ENCODE assay signal across 9 cellular contexts in genomic region chr19:55477905-55478304, GRCh38. TPM values are rescaled to one million over a fixed set of nuclear protein-coding genes. Genes with fewer than 3 reads are reported as not detected.
A peak's percentile ranks its signal among the peaks of the same experiment; 100 is the strongest.
DNase-seq lines count a peak whose midpoint lies in the region; ATAC-seq and TF ChIP-seq lines count a peak whose summit lies in the region.
"Had no signal": no experiment of that assay in that cellular context is flagged by ENCODE, and none has a peak within 500 bp of the region (broad histone marks: within the 10 kb centered on the region; RNA-seq: fewer than 3 reads in every experiment).

No MANE protein-coding gene starts in this region.

- ATAC-seq in activated naive CD4-positive, alpha-beta T cell treated with anti-CD3 and anti-CD28 coated beads, Interleukin-2, amount 50 U/mL, for 72 hours: no peak
- no peak for ATAC-seq in HG03175 (IDR thresholded peaks at IDR 0.05; ENCODE audit: unreplicated experiment)

- H3K4me3 Mint-ChIP-seq in activated naive CD4-positive, alpha-beta T cell treated with anti-CD3 and anti-CD28 coated beads for 36 hours: peak overlapping the region; percentile 85

- H3K27me3 Mint-ChIP-seq in activated naive CD4-positive, alpha-beta T cell treated with anti-CD3 and anti-CD28 coated beads for 36 hours (ENCODE audit: low read depth): no peaks in the 10 kb centered on the region

- peak overlapping the region; percentile 87; the same call in 1 of the 2 replicates for H3K27ac ChIP-seq in VCaP
- H3K27ac ChIP-seq in stomach smooth muscle (ENCODE audit: low read length): no peak overlapping the region
- no peak overlapping the region for H3K27ac ChIP-seq in substantia nigra (ENCODE audit: low read depth, low read length, poor library complexity, severe bottlenecking)

- no peaks in the 10 kb centered on the region for H3K9me3 Mint-ChIP-seq in activated naive CD4-positive, alpha-beta T cell treated with anti-CD3 and anti-CD28 coated beads for 36 hours
- no peaks in the 10 kb centered on the region for H3K9me3 Mint-ChIP-seq in activated naive CD4-positive, alpha-beta T cell treated with anti-CD3 and anti-CD28 coated beads, Interleukin-2, amount 50 U/mL, for 72 hours

- TF ChIP-seq CTCF in VCaP (conservative IDR thresholded peaks at IDR 0.05): no peak
- no peak for TF ChIP-seq CTCF in fibroblast of villous mesenchyme (IDR thresholded peaks at IDR 0.05; ENCODE audit: insufficient read depth, low read depth, low read length)

- H3K27ac Mint-ChIP-seq in activated naive CD4-positive, alpha-beta T cell treated with anti-CD3 and anti-CD28 coated beads for 36 hours: no peak overlapping the region
- H3K27ac Mint-ChIP-seq in activated naive CD4-positive, alpha-beta T cell treated with anti-CD3 and anti-CD28 coated beads, Interleukin-2, amount 50 U/mL, for 72 hours: no peak overlapping the region

- peaks cover 0 to 2% of the 10 kb centered on the region in 2 donors for H3K36me3 ChIP-seq in stomach smooth muscle (ENCODE audit: control insufficient read depth in 2 of 2, insufficient read depth in 2 of 2, low read length in 2 of 2)

- intact Hi-C loops in activated naive CD4-positive, alpha-beta T cell treated with anti-CD3 and anti-CD28 coated beads for 36 hours (cut with micrococcal nuclease): no loop called here

- H3K9ac ChIP-seq in stomach smooth muscle (ENCODE audit: low read length in 2 of 2): no peak overlapping the region

- H3K4me3 ChIP-seq in fibroblast of villous mesenchyme (ENCODE audit: low read depth, low read length): peak overlapping the region; percentile 62
- H3K4me3 ChIP-seq in stomach smooth muscle (ENCODE audit: low read length in 2 of 2): peak overlapping the region; percentile 80 to 97

- H3K4me1 ChIP-seq in stomach smooth muscle (ENCODE audit: control insufficient read depth, insufficient read depth, low read length): peaks cover 21% of the 10 kb centered on the region

- peaks cover 5% of the 10 kb centered on the region for H3K36me3 Mint-ChIP-seq in activated naive CD4-positive, alpha-beta T cell treated with anti-CD3 and anti-CD28 coated beads for 36 hours (ENCODE audit: low read depth)
- H3K36me3 Mint-ChIP-seq in activated naive CD4-positive, alpha-beta T cell treated with anti-CD3 and anti-CD28 coated beads, Interleukin-2, amount 50 U/mL, for 72 hours: no peaks in the 10 kb centered on the region

- no peaks in the 10 kb centered on the region for H3K9me3 ChIP-seq in stomach smooth muscle (ENCODE audit: control insufficient read depth in 2 of 2, low read length in 2 of 2)

- CTCF ChIA-PET in activated naive CD4-positive, alpha-beta T cell treated with anti-CD3 and anti-CD28 coated beads for 36 hours (lab: Charles Lee): interaction anchor here (1.0 kb wide), 1 partner anchor 176 kb away, joined by 4 read pairs; no protein-coding TSS in a partner anchor

- no peaks in the 10 kb centered on the region for H3K27me3 ChIP-seq in stomach smooth muscle (ENCODE audit: control insufficient read depth in 1 of 2, insufficient read depth in 2 of 2, low read length in 2 of 2)

- no peak for DNase-seq in activated naive CD4-positive, alpha-beta T cell treated with anti-CD3 and anti-CD28 coated beads for 36 hours
- no peak for DNase-seq in activated naive CD4-positive, alpha-beta T cell treated with anti-CD3 and anti-CD28 coated beads, Interleukin-2, amount 50 U/mL, for 72 hours (ENCODE audit: low spot score in 2 of 2)
- DNase-seq in fibroblast of villous mesenchyme (ENCODE audit: low read depth) (no peak), GDM1 (lab: John Stamatoyannopoulos, UW) (no peak), substantia nigra (lab: John Stamatoyannopoulos, UW) (no peak)
- DNase-seq: NCI-H146 had no signal

- peaks cover 30% of the 10 kb centered on the region for H3K4me1 Mint-ChIP-seq in activated naive CD4-positive, alpha-beta T cell treated with anti-CD3 and anti-CD28 coated beads for 36 hours (ENCODE audit: low read depth)

RNA-seq across cellular contexts. Expression of gene ZNF628, which starts 1.5 kb away (rescaled TPM):
- 1 to 10 TPM; 6.0 to 6.1 TPM for total RNA-seq in activated naive CD4-positive, alpha-beta T cell treated with anti-CD3 and anti-CD28 coated beads for 36 hours
- 10 to 100 TPM in 1 of 2 donors, 1 to 10 TPM in 1; 7.4 to 14.2 TPM for total RNA-seq in activated naive CD4-positive, alpha-beta T cell treated with anti-CD3 and anti-CD28 coated beads, Interleukin-2, amount 50 U/mL, for 72 hours
- total RNA-seq in fibroblast of villous mesenchyme: 0.86 and 2.6 TPM in 2 replicates

RNA-seq across cellular contexts. Expression of gene NAT14, which starts 7.1 kb away (rescaled TPM):
- total RNA-seq in activated naive CD4-positive, alpha-beta T cell treated with anti-CD3 and anti-CD28 coated beads for 36 hours: 1 to 10 TPM; 7.6 to 8.0 TPM
- total RNA-seq in activated naive CD4-positive, alpha-beta T cell treated with anti-CD3 and anti-CD28 coated beads, Interleukin-2, amount 50 U/mL, for 72 hours: 10 to 100 TPM in 1 of 2 donors, 1 to 10 TPM in 1; 5.1 to 18.2 TPM
- 18.1 and 20.3 TPM in 2 replicates for total RNA-seq in fibroblast of villous mesenchyme

RNA-seq across cellular contexts. Expression of gene SSC5D, which starts 10.3 kb away (rescaled TPM):
- total RNA-seq in activated naive CD4-positive, alpha-beta T cell treated with anti-CD3 and anti-CD28 coated beads for 36 hours: under 1 TPM; 0.25 to 0.48 TPM
- total RNA-seq in activated naive CD4-positive, alpha-beta T cell treated with anti-CD3 and anti-CD28 coated beads, Interleukin-2, amount 50 U/mL, for 72 hours: under 1 TPM; 0.39 to 0.53 TPM
- 21.2 and 23.2 TPM in 2 replicates for total RNA-seq in fibroblast of villous mesenchyme

RNA-seq across cellular contexts. Expression of gene C19orf85, which starts 13.4 kb away (rescaled TPM):
- not detected for total RNA-seq in activated naive CD4-positive, alpha-beta T cell treated with anti-CD3 and anti-CD28 coated beads for 36 hours
- total RNA-seq in activated naive CD4-positive, alpha-beta T cell treated with anti-CD3 and anti-CD28 coated beads, Interleukin-2, amount 50 U/mL, for 72 hours: not detected
- total RNA-seq in fibroblast of villous mesenchyme: not detected in 2 replicates

RNA-seq across cellular contexts. Expression of gene ISOC2, which starts 16.5 kb away (rescaled TPM):
- 10 to 100 TPM; 18.6 to 20.5 TPM for total RNA-seq in activated naive CD4-positive, alpha-beta T cell treated with anti-CD3 and anti-CD28 coated beads for 36 hours
- 10 to 100 TPM; 22.1 to 41.5 TPM for total RNA-seq in activated naive CD4-positive, alpha-beta T cell treated with anti-CD3 and anti-CD28 coated beads, Interleukin-2, amount 50 U/mL, for 72 hours
- 57.9 and 74.4 TPM in 2 replicates for total RNA-seq in fibroblast of villous mesenchyme

Comparison
In these comparisons a context has a peak if more than half of its experiments do, and no peak if none do; other contexts are left out.
1. RNA of gene SSC5D, which starts 10.3 kb away (total RNA-seq): 21.2 to 23.2 TPM in fibroblast of villous mesenchyme; 0.39 to 0.53 TPM in activated naive CD4-positive, alpha-beta T cell treated with anti-CD3 and anti-CD28 coated beads, Interleukin-2, amount 50 U/mL, for 72 hours and 0.25 to 0.48 TPM in activated naive CD4-positive, alpha-beta T cell treated with anti-CD3 and anti-CD28 coated beads for 36 hours; every median in the first group is over 10 times any median in the second.